Comparison of ENCODE assay signal across 8 cellular contexts in the genomic region with DNA sequence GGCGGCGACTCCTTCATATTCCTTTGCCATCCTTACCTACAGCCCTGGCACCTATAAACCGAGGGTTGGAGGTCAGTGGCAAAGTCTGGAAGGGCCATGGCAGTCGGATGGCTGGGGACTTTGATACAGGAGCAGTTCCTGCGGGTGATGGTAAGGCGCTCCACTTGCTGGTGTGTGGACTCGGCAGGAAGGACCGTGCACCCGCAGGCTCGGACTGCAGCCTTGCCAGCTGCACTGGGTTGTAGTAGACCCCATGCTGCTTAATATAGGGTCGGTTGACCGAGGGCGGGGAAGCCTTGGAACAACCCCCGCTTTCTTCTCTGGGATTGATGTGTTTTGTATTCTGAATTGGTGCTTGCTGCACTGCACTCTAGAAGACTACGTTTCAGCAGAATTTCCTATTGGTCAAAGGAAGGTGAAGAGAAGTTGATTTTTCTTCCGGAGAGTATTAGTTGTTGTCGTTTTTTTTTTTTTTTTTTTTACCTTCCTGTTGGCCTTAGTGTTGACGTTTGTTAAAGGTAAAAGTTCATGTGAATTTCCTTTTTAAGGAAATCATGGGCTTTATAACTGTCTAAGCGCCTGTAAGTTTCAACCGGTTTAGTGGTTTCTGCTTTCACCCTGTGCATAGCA. TPM values are rescaled to one million over a fixed set of nuclear protein-coding genes. Genes with fewer than 3 reads are reported as not detected.
A peak's percentile ranks its signal among the peaks of the same experiment; 100 is the strongest.
DNase-seq lines count a peak whose midpoint lies in the region; ATAC-seq, FAIRE-seq and TF ChIP-seq lines count a peak whose summit lies in the region.

No MANE protein-coding gene starts in this region.

- peaks cover 14% of the 10 kb centered on the region for H4K20me1 ChIP-seq in astrocyte (ENCODE audit: insufficient read depth, low read length)

- no peaks in the 10 kb centered on the region for H3K36me3 ChIP-seq in astrocyte (ENCODE audit: insufficient read depth, low read length)

- H3K27ac ChIP-seq in astrocyte (ENCODE audit: low read depth, low read length): peak overlapping the region; percentile 69

- H3K27me3 Mint-ChIP-seq in CD14-positive monocyte (ENCODE audit: low read depth in 3 of 3) (peaks cover 0 to 2% (median 2%) of the 10 kb centered on the region in 3 donors), astrocyte (ENCODE audit: low read depth, unreplicated experiment) (no peaks in the 10 kb centered on the region)

- H3K9ac ChIP-seq in astrocyte (ENCODE audit: low read length): peak overlapping the region; percentile 93

- TF ChIP-seq CTCF in CD14-positive monocyte (IDR thresholded peaks at IDR 0.05) (no peak), astrocyte (IDR thresholded peaks at IDR 0.05; ENCODE audit: insufficient read depth, low read depth, low read length) (no peak)

- DNase-seq in CD14-positive monocyte (ENCODE audit: low spot score) (peak; percentile 52), RKO (ENCODE audit: low spot score) (peak; percentile 62), astrocyte (ENCODE audit: low read depth) (peak; percentile 25), hepatic stellate cell (ENCODE audit: low spot score) (peak; percentile 45), putamen (ENCODE audit: low spot score) (peak; percentile 43), SIG-M5 treated with dmso at 0.1 percent for 504 hours (lab: John Stamatoyannopoulos, UW; ENCODE audit: unreplicated experiment) (no peak)

- no peaks in the 10 kb centered on the region for H3K27me3 ChIP-seq in astrocyte (ENCODE audit: insufficient read depth, low read length)

- H3K36me3 Mint-ChIP-seq in CD14-positive monocyte (peaks cover 20 to 24% of the 10 kb centered on the region in 2 donors), astrocyte (ENCODE audit: low read depth, unreplicated experiment) (peaks cover 8% of the 10 kb centered on the region)

- peaks cover 0 to 1% (median 0%) of the 10 kb centered on the region in 7 donors for H3K9me3 Mint-ChIP-seq in CD14-positive monocyte
- no peaks in the 10 kb centered on the region for H3K9me3 Mint-ChIP-seq in astrocyte (ENCODE audit: unreplicated experiment)

- H3K9me3 ChIP-seq in astrocyte (ENCODE audit: insufficient read depth, low read depth, low read length): no peaks in the 10 kb centered on the region

- H3K4me3 Mint-ChIP-seq in CD14-positive monocyte (peak overlapping the region; percentile 86 to 98), astrocyte (ENCODE audit: unreplicated experiment) (peak overlapping the region; percentile 89)

- peaks cover 33% of the 10 kb centered on the region for H3K79me2 ChIP-seq in astrocyte (ENCODE audit: insufficient read depth, low read length)

- peak overlapping the region; percentile 83 to 92 (median 88) for H3K27ac Mint-ChIP-seq in CD14-positive monocyte
- peak overlapping the region; percentile 21 for H3K27ac Mint-ChIP-seq in astrocyte (ENCODE audit: unreplicated experiment)

- no peak for FAIRE-seq in astrocyte (lab: Jason Lieb, UNC)

- H3K4me1 Mint-ChIP-seq in CD14-positive monocyte: peaks cover 41% of the 10 kb centered on the region
- no peaks in the 10 kb centered on the region for H3K4me1 Mint-ChIP-seq in astrocyte (ENCODE audit: low read depth, unreplicated experiment)

- H2AFZ ChIP-seq in astrocyte (ENCODE audit: low read depth, low read length): peak overlapping the region; percentile 98

- intact Hi-C loops in CD14-positive monocyte (cut with micrococcal nuclease): no loop called here

- peak overlapping the region; percentile 96 for H3K4me2 ChIP-seq in astrocyte (ENCODE audit: low read length)

- peak overlapping the region; percentile 95 for H3K4me3 ChIP-seq in astrocyte (ENCODE audit: insufficient read depth, low read depth, low read length)

- peaks cover 8% of the 10 kb centered on the region for H3K4me1 ChIP-seq in astrocyte (ENCODE audit: insufficient read depth, low read length)

- ATAC-seq in GM19324 (IDR thresholded peaks at IDR 0.05; ENCODE audit: low FRiP score, unreplicated experiment) (peak; percentile 42), HG03378 (IDR thresholded peaks at IDR 0.05; ENCODE audit: unreplicated experiment) (peak; percentile 38)

RNA-seq across cellular contexts. Expression of a gene that starts 0.7 kb away (rescaled TPM):
- 1 to 10 TPM; 2.7 to 3.3 TPM for polyA plus RNA-seq in CD14-positive monocyte
- 34.2 and 35.1 TPM in 2 replicates for total RNA-seq in astrocyte
